ENCODE assay signal across 8 cellular contexts in genomic region chr3:184249412-184250166, GRCh38. TPM values are rescaled to one million over a fixed set of nuclear protein-coding genes. Genes with fewer than 3 reads are reported as not detected.
DNase-seq lines count a peak whose midpoint lies in the region; ATAC-seq and TF ChIP-seq lines count a peak whose summit lies in the region.

Gene EEF1AKMT4 (plus strand): TSS chr3:184249672. CDS start chr3:184249695, 23 bp downstream.

- no peaks in the 10 kb centered on the region for H3K9me2 ChIP-seq in PC-9 (ENCODE audit: insufficient read depth)

- H3K36me3 Mint-ChIP-seq in activated T-cell treated with anti-CD3 and anti-CD28 coated beads, Interleukin-2, amount 50 U/mL, for 4 hours (ENCODE audit: insufficient read depth): peaks cover 12% of the 10 kb centered on the region

- peaks cover 9% of the 10 kb centered on the region for H3K4me1 Mint-ChIP-seq in activated T-cell treated with anti-CD3 and anti-CD28 coated beads, Interleukin-2, amount 50 U/mL, for 4 hours (ENCODE audit: low read depth)

- H3K4me3 Mint-ChIP-seq in activated T-cell treated with anti-CD3 and anti-CD28 coated beads, Interleukin-2, amount 50 U/mL, for 4 hours: peak within 1 kb of the TSS; percentile 89

- H3K27me3 ChIP-seq in PC-9 (ENCODE audit: insufficient read depth, low read depth) (no peaks in the 10 kb centered on the region), esophagus muscularis mucosa (no peaks in the 10 kb centered on the region), muscle layer of duodenum (ENCODE audit: low read depth, low read length) (no peaks in the 10 kb centered on the region)

- H3K36me3 ChIP-seq in PC-9 (ENCODE audit: low read depth): peaks cover 18% of the 10 kb centered on the region
- peaks cover 11 to 13% (median 12%) of the 10 kb centered on the region in 4 donors for H3K36me3 ChIP-seq in esophagus muscularis mucosa
- H3K36me3 ChIP-seq in muscle layer of duodenum (ENCODE audit: control insufficient read depth in 1 of 2, insufficient read depth in 2 of 2, low read length in 2 of 2): peaks cover 10 to 12% of the 10 kb centered on the region in 2 donors

- peaks cover 74% of the 10 kb centered on the region for H3K79me2 ChIP-seq in PC-9 (ENCODE audit: low read depth)

- peak; percentile 88 for ATAC-seq in GM21717 (IDR thresholded peaks at IDR 0.05; ENCODE audit: unreplicated experiment)
- ATAC-seq in activated T-cell treated with anti-CD3 and anti-CD28 coated beads, Interleukin-2, amount 50 U/mL, for 4 hours: peak; percentile 91 to 92

- TF ChIP-seq EP300 in esophagus muscularis mucosa (IDR thresholded peaks at IDR 0.05): no peak

- H3K9me3 Mint-ChIP-seq in activated T-cell treated with anti-CD3 and anti-CD28 coated beads, Interleukin-2, amount 50 U/mL, for 4 hours: no peaks in the 10 kb centered on the region

- POLR2A ChIA-PET in PC-9 (lab: Charles Lee; ENCODE audit: unreplicated experiment): interaction anchor here (0.6 kb wide), 1 partner anchor 13 kb away, joined by 22 read pairs; no protein-coding TSS in a partner anchor

- no peaks in the 10 kb centered on the region for H3K27me3 Mint-ChIP-seq in activated T-cell treated with anti-CD3 and anti-CD28 coated beads, Interleukin-2, amount 50 U/mL, for 4 hours (ENCODE audit: low read depth)

- peaks cover 37% of the 10 kb centered on the region for H3F3A ChIP-seq in PC-9 (ENCODE audit: insufficient read depth, low read depth)

- WGBS in esophagus muscularis mucosa: 5% methylated on average over 7 of the region's 54 CpGs

- H3K4me3 ChIP-seq in PC-9 (peak within 1 kb of the TSS; percentile 96), esophagus muscularis mucosa (peak within 1 kb of the TSS; percentile 77 to 93 (median 86)), muscle layer of duodenum (ENCODE audit: low read depth in 1 of 2, low read length in 2 of 2) (peak within 1 kb of the TSS; percentile 98 to 100)

- H3K4me2 ChIP-seq in PC-9: peak within 1 kb of the TSS; percentile 100

- H3K9me3 ChIP-seq in PC-9 (ENCODE audit: insufficient read depth, low read depth) (no peaks in the 10 kb centered on the region), esophagus muscularis mucosa (no peaks in the 10 kb centered on the region), muscle layer of duodenum (ENCODE audit: control insufficient read depth in 1 of 2, low read length in 2 of 2) (no peaks in the 10 kb centered on the region)

- peak; percentile 95 for DNase-seq in DMS79 (lab: John Stamatoyannopoulos, UW)
- DNase-seq in KBM-7: peak; percentile 98
- peak; percentile 98 to 99 for DNase-seq in PC-9
- peak; percentile 94 for DNase-seq in activated T-cell treated with anti-CD3 and anti-CD28 coated beads, Interleukin-2, amount 50 U/mL, for 4 hours
- DNase-seq in esophagus muscularis mucosa (ENCODE audit: extremely low spot score): peak; percentile 99
- peak; percentile 92 to 94 for DNase-seq in stimulated activated CD8-positive, alpha-beta memory T cell treated with anti-CD3 and anti-CD28 coated beads, Interleukin-7, amount 100 ng/mL, for 4 hours (ENCODE audit: low read depth in 2 of 2)

- BruUV-seq in PC-9 (replicated peaks; lab: Mats Ljungman, UMichigan): TSS peak; percentile 48

- peak within 1 kb of the TSS; percentile 100 for H2AFZ ChIP-seq in PC-9

- in situ Hi-C loops in KBM-7 (cut with MboI; ENCODE audit: low pct_unique_long_range_greater_than_20kb, low sequenced_read_pairs): no loop called here

- H3K4me1 ChIP-seq in PC-9 (replicated peaks; ENCODE audit: insufficient read depth) (peaks cover 18% of the 10 kb centered on the region), esophagus muscularis mucosa (peaks cover 14 to 35% (median 23%) of the 10 kb centered on the region in 4 donors), muscle layer of duodenum (ENCODE audit: control insufficient read depth in 1 of 2, insufficient read depth in 2 of 2, low read length in 2 of 2) (peaks cover 0 to 10% of the 10 kb centered on the region in 2 donors)

- no peak for TF ChIP-seq POLR2A in esophagus muscularis mucosa (IDR thresholded peaks at IDR 0.05; ENCODE audit: low read depth)

- peak; percentile 30; the same call in 1 of the 2 replicates for TF ChIP-seq CTCF in PC-9 (conservative IDR thresholded peaks at IDR 0.05)
- peak; percentile 40 to 64 (median 49) for TF ChIP-seq CTCF in esophagus muscularis mucosa (IDR thresholded peaks at IDR 0.05)

- H4K20me1 ChIP-seq in PC-9 (ENCODE audit: insufficient read depth): peaks cover 6% of the 10 kb centered on the region; the same call in 1 of the 2 replicates

- intact Hi-C loops in PC-9 (cut with micrococcal nuclease; ENCODE audit: unreplicated experiment) (loop anchor here (1.0 to 5.0 kb wide), 7 partner anchors 11 to 354 kb away; partner anchors contain the start of gene PSMD2), esophagus muscularis mucosa (cut with DNase I) (loop anchor here (5.0 to 10.0 kb wide), 5 partner anchors 62 to 355 kb away; partner anchors contain the start of genes ABCC5 and ABCF3)

- CTCF ChIA-PET in PC-9 (lab: Charles Lee): interaction anchor here (0.9 to 1.0 kb wide), 3 partner anchors 11 to 97 kb away, joined by 4 to 10 read pairs (median 5); no protein-coding TSS in a partner anchor

- H3K27ac ChIP-seq in PC-9 (peak within 1 kb of the TSS; percentile 90), esophagus muscularis mucosa (replicated peaks in 1 of 4) (peak within 1 kb of the TSS; percentile 74 to 84 (median 81)), muscle layer of duodenum (ENCODE audit: low read length) (peak within 1 kb of the TSS; percentile 95)

RNA-seq across cellular contexts. Expression of gene EEF1AKMT4, which starts in this region (rescaled TPM):
- total RNA-seq in PC-9 (2021) (11.7 and 12.1 TPM in 2 replicates), esophagus muscularis mucosa (1 to 10 TPM; 3.3 to 4.9 (median 3.7) TPM)
- 10 to 100 TPM; 15.2 to 19.7 (median 18.1) TPM for total RNA-seq in activated T-cell treated with anti-CD3 and anti-CD28 coated beads, Interleukin-2, amount 50 U/mL, for 4 hours

Comparison
In these comparisons a context has a peak if more than half of its experiments do, and no peak if none do; other contexts are left out.
1. Peak in every context shown above with its lines: DNase-seq, ATAC-seq, H3K4me3 ChIP-seq and H3K27ac ChIP-seq.